1 cellular context compared by ENCODE assay signal in the genomic region with DNA sequence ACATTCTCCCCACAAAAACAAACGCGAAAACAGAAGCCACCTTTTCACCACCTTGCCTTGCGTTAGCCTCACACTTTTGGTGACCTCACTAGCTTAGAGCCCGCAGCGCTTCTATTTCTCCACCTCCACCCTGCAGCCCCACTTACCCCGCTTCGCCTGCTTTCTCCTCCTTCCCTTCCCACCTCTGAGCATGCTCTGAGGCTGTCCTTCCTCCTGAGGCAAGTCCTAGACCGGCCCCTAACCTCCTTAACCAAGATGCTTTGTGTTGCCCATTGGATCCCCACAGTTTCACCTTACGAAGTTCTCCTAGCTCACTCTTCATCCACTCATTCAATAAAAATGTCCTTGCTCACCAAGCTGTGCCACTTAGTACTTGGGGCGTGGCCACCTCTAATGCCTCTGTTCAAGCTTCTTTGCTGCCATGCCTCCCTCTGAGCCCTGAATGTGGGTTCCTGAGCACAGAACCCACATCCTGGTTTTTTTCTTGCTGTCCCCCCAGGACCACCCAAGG.
TF ChIP-seq lines count a peak whose summit lies in the region.

No MANE protein-coding gene starts in this region.

TF ChIP-seq in GM12878, 131 proteins besides CTCF, POLR2A, EP300 and RAD21:
- no peak for TF ChIP-seq NFXL1 (IDR thresholded peaks at IDR 0.05; ENCODE audit: borderline replicate concordance)
- TF ChIP-seq, protein P1, sequence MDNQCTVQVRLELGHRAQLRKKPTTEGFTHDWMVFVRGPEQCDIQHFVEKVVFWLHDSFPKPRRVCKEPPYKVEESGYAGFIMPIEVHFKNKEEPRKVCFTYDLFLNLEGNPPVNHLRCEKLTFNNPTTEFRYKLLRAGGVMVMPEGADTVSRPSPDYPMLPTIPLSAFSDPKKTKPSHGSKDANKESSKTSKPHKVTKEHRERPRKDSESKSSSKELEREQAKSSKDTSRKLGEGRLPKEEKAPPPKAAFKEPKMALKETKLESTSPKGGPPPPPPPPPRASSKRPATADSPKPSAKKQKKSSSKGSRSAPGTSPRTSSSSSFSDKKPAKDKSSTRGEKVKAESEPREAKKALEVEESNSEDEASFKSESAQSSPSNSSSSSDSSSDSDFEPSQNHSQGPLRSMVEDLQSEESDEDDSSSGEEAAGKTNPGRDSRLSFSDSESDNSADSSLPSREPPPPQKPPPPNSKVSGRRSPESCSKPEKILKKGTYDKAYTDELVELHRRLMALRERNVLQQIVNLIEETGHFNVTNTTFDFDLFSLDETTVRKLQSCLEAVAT (IDR thresholded peaks at IDR 0.05), result 0 out of 2 replicates have a peak, but pooled peaks have one; percentile 46
- no peak for TF ChIP-seq SPI1 (IDR thresholded peaks at IDR 0.05; ENCODE audit: borderline replicate concordance, insufficient read depth, low read depth, low read length)
TF ChIP-seq in GM12878: peak in this region for 1.
